8 cellular contexts compared by ENCODE assay signal in the genomic region with DNA sequence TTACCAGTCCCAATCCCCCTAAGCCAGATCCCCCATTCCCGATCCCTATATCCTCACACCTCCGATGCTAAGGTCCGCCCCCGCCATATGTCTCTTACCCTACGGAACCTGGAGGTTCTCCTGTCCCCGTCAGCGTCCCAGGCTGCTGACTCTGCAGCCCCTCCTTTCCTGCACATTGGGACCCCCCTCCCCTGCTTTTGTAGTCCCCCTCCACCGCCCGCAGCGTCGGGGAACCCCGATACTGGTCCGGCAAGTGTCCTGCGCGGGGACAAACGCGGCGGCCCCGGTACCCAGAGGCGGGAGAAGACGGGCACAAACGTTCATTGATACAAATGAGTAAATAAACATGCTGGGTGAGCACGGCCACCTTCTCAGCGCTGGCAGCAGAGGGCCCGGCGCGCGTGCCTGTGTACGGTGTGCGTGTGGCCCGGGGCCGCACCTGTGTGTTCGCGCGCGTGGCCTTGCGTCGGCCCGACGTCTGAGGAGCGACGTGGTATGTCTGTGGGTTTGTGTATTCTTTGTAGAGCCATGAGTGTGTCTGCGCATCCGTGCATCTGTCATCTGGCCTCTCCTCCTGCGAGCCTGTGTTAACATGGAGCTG. TPM values are rescaled to one million over a fixed set of nuclear protein-coding genes. Genes with fewer than 3 reads are reported as not detected.
DNase-seq lines count a peak whose midpoint lies in the region; ATAC-seq and TF ChIP-seq lines count a peak whose summit lies in the region.

No MANE protein-coding gene starts in this region.

- H3F3A ChIP-seq in neural progenitor cell (ENCODE audit: low read depth), result peaks cover 16% of the 10 kb centered on the region

- H3K27me3 ChIP-seq in H7 (ENCODE audit: control insufficient read depth, insufficient read depth, low read length) (peaks cover 66% of the 10 kb centered on the region), esophagus muscularis mucosa (peaks cover 11 to 87% (median 46%) of the 10 kb centered on the region in 4 donors), neural progenitor cell (peaks cover 82% of the 10 kb centered on the region)

- no peak for TF ChIP-seq POLR2A in esophagus muscularis mucosa (IDR thresholded peaks at IDR 0.05; ENCODE audit: low read depth)

- TF ChIP-seq CTCF in esophagus muscularis mucosa (IDR thresholded peaks at IDR 0.05) (no peak), neural progenitor cell (IDR thresholded peaks at IDR 0.05) (no peak)

- no peak overlapping the region for H2AFZ ChIP-seq in neural progenitor cell (replicated peaks)

- DNase-seq in H7, result peak; percentile 75
- DNase-seq in T-helper 17 cell, result no peak
- DNase-seq in esophagus muscularis mucosa (ENCODE audit: extremely low spot score), result peak; percentile 91
- DNase-seq in neural progenitor cell (ENCODE audit: low spot score), result no peak
- no peak for DNase-seq in CD1c-positive myeloid dendritic cell (ENCODE audit: extremely low spot score)
- no peak for DNase-seq in T1000 (lab: John Stamatoyannopoulos, UW)

- 4% methylated on average over 44 of the region's 45 CpGs for WGBS in esophagus muscularis mucosa

- peaks cover 2% of the 10 kb centered on the region for H3K9me3 Mint-ChIP-seq in neural progenitor cell

- H3K36me3 Mint-ChIP-seq in T-helper 17 cell (ENCODE audit: low read depth), result peaks cover 10% of the 10 kb centered on the region
- H3K36me3 Mint-ChIP-seq in neural progenitor cell, result no peaks in the 10 kb centered on the region

- H3K4me1 ChIP-seq in esophagus muscularis mucosa (peaks cover 46 to 59% (median 56%) of the 10 kb centered on the region in 4 donors), neural progenitor cell (peaks cover 24% of the 10 kb centered on the region)

- H3K79me2 ChIP-seq in neural progenitor cell (ENCODE audit: low read depth), result no peaks in the 10 kb centered on the region

- ATAC-seq in T-helper 17 cell (peak; percentile 59), GM19463 (IDR thresholded peaks at IDR 0.05; ENCODE audit: unreplicated experiment) (no peak), HG03139 (IDR thresholded peaks at IDR 0.05; ENCODE audit: unreplicated experiment) (no peak)

- H3K4me3 Mint-ChIP-seq in T-helper 17 cell (peak overlapping the region; percentile 96), neural progenitor cell (peak overlapping the region; percentile 80)

- H3K4me3 ChIP-seq in H7 (ENCODE audit: insufficient read depth, low read depth, low read length) (peak overlapping the region; percentile 43; the same call in 1 of the 2 replicates), esophagus muscularis mucosa (peak overlapping the region; percentile 52 to 61 (median 56)), neural progenitor cell (peak overlapping the region; percentile 49)

- H3K27ac Mint-ChIP-seq in T-helper 17 cell (peak overlapping the region; percentile 62), neural progenitor cell (no peak overlapping the region)

- H4K20me1 ChIP-seq in neural progenitor cell (ENCODE audit: low read depth), result peaks cover 31% of the 10 kb centered on the region

- H3K4me1 Mint-ChIP-seq in T-helper 17 cell, result peaks cover 31% of the 10 kb centered on the region
- H3K4me1 Mint-ChIP-seq in neural progenitor cell, result peaks cover 37% of the 10 kb centered on the region

- peak overlapping the region; percentile 91 for H3K4me2 ChIP-seq in neural progenitor cell

- intact Hi-C loops in esophagus muscularis mucosa (cut with DNase I), result loop anchor here (5.0 to 10.0 kb wide), 6 partner anchors 222 to 602 kb away; no protein-coding TSS in a partner anchor

- H3K27me3 Mint-ChIP-seq in T-helper 17 cell (peaks cover 84% of the 10 kb centered on the region), neural progenitor cell (ENCODE audit: insufficient read depth, low read depth) (peaks cover 59% of the 10 kb centered on the region)

- no peaks in the 10 kb centered on the region for H3K9me3 ChIP-seq in T-helper 17 cell (ENCODE audit: control insufficient read depth, low read length, poor library complexity, severe bottlenecking)
- H3K9me3 ChIP-seq in esophagus muscularis mucosa, result no peaks in the 10 kb centered on the region
- no peaks in the 10 kb centered on the region for H3K9me3 ChIP-seq in neural progenitor cell (ENCODE audit: low read depth)

- no peak overlapping the region for H3K9ac ChIP-seq in neural progenitor cell

- H3K36me3 ChIP-seq in H7 (replicated peaks; ENCODE audit: control insufficient read depth, insufficient read depth, low read length), result no peaks in the 10 kb centered on the region
- H3K36me3 ChIP-seq in esophagus muscularis mucosa, result no peaks in the 10 kb centered on the region
- no peaks in the 10 kb centered on the region for H3K36me3 ChIP-seq in neural progenitor cell

- no peak overlapping the region for H3K27ac ChIP-seq in esophagus muscularis mucosa (replicated peaks in 1 of 4)
- H3K27ac ChIP-seq in neural progenitor cell, result no peak overlapping the region

- no peak for TF ChIP-seq EP300 in esophagus muscularis mucosa (IDR thresholded peaks at IDR 0.05)

RNA-seq across cellular contexts. Expression of a gene that starts 2.0 kb away (rescaled TPM):
- total RNA-seq in H7 (2014; rRNA removed; shearing (Covaris generic)), result 1.1 and 1.3 TPM in 2 replicates
- total RNA-seq in T-helper 17 cell (not detected), esophagus muscularis mucosa (1 to 10 TPM; 1.2 to 3.6 (median 2.4) TPM), neural progenitor cell (ENCODE audit: low replicate concordance) (0.21 and 1.2 TPM in 2 replicates)

Comparison
In these comparisons a context has a peak if more than half of its experiments do, and no peak if none do; other contexts are left out.
1. DNase-seq: peak in H7 (single experiment) and esophagus muscularis mucosa (single experiment); none in T-helper 17 cell (0 of 3), neural progenitor cell (single experiment), CD1c-positive myeloid dendritic cell (single experiment) and T1000 (single experiment).
2. Peak in every context shown above with its lines, with median percentiles within 50 percentile points of each other: H3K4me3 ChIP-seq.